17 cellular contexts compared by ENCODE assay signal in the genomic region with DNA sequence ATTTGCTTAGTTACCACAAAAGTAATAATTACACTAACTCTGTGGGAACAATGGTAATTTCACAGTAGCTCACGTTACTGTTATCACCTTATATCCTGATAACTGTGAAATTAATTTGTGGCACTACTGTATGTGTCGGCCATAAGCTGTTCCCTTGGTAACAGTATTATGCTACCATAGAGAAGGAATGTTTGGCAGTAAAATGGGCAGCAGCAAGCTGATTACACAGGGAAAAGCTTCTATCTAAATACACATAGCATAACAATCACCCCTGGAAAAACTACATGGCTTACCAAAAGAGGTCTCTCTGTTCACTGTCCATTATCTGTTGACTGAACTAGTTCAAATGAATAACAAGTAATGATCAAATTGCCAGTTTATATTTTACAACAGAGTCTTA.
A peak's percentile ranks its signal among the peaks of the same experiment; 100 is the strongest.
DNase-seq lines count a peak whose midpoint lies in the region; ATAC-seq and TF ChIP-seq lines count a peak whose summit lies in the region.
"Had no signal": no experiment of that assay in that cellular context is flagged by ENCODE, and none has a peak within 500 bp of the region (broad histone marks: within the 10 kb centered on the region; RNA-seq: fewer than 3 reads in every experiment).

No MANE protein-coding gene starts in this region.

- no peaks in the 10 kb centered on the region for H3K4me1 ChIP-seq in Caco-2

- no peaks in the 10 kb centered on the region for H3K27me3 ChIP-seq in Caco-2 (replicated peaks; ENCODE audit: control insufficient read depth, insufficient read depth, low read length)
- H3K27me3 ChIP-seq: brain microvascular endothelial cell had no signal

- H3K4me3 ChIP-seq in Caco-2 (ENCODE audit: low read depth, low read length), result no peak overlapping the region

- no peak for TF ChIP-seq CTCF in Caco-2 (IDR thresholded peaks at IDR 0.05; ENCODE audit: insufficient read depth in 1 of 2, low read depth in 1 of 2, low read length in 1 of 2, severe bottlenecking in 1 of 2, unreplicated experiment in 1 of 2)
- TF ChIP-seq CTCF in VCaP (conservative IDR thresholded peaks at IDR 0.05), result no peak

- POLR2A ChIA-PET in Caco-2 (lab: Charles Lee), result no interaction called here

- no peak overlapping the region for H3K4me3 Mint-ChIP-seq in Caco-2 (ENCODE audit: unreplicated experiment)
- H3K4me3 Mint-ChIP-seq: activated CD4-positive, alpha-beta T cell treated with anti-CD3 and anti-CD28 coated beads, Interleukin-2, amount 10 ng/mL, durations not matched to agents 24 days and 14 days; activated T-helper 17 cell treated with anti-CD3 and anti-CD28 coated beads, Interleukin-2, amount 50 U/mL, for 72 hours; stimulated activated naive CD8-positive, alpha-beta T cell treated with anti-CD3 and anti-CD28 coated beads, Interleukin-15, amount 100 ng/mL, for 72 hours had no signal

- no peaks in the 10 kb centered on the region for H3K27me3 Mint-ChIP-seq in Caco-2 (ENCODE audit: insufficient read depth, unreplicated experiment)
- H3K27me3 Mint-ChIP-seq: activated CD4-positive, alpha-beta T cell treated with anti-CD3 and anti-CD28 coated beads, Interleukin-2, amount 10 ng/mL, durations not matched to agents 24 days and 14 days; activated T-helper 17 cell treated with anti-CD3 and anti-CD28 coated beads, Interleukin-2, amount 50 U/mL, for 72 hours; progenitor cell of endocrine pancreas; stimulated activated naive CD8-positive, alpha-beta T cell treated with anti-CD3 and anti-CD28 coated beads, Interleukin-15, amount 100 ng/mL, for 72 hours had no signal

- H3K27ac ChIP-seq in VCaP, result peak overlapping the region; percentile 32; the same call in 1 of the 2 replicates
- H3K27ac ChIP-seq: brain microvascular endothelial cell, epithelial cell of prostate had no signal

- ATAC-seq in GM21381 (IDR thresholded peaks at IDR 0.05; ENCODE audit: unreplicated experiment), result no peak
- ATAC-seq: activated T-helper 17 cell treated with anti-CD3 and anti-CD28 coated beads, Interleukin-2, amount 50 U/mL, for 72 hours; stimulated activated naive CD8-positive, alpha-beta T cell treated with anti-CD3 and anti-CD28 coated beads, Interleukin-15, amount 100 ng/mL, for 72 hours had no signal

- no peaks in the 10 kb centered on the region for H3K36me3 ChIP-seq in Caco-2 (ENCODE audit: control insufficient read depth, insufficient read depth, low read length)
- H3K36me3 ChIP-seq: brain microvascular endothelial cell had no signal

- no peaks in the 10 kb centered on the region for H3K9me3 ChIP-seq in Caco-2

- H3K9me3 Mint-ChIP-seq in Caco-2 (ENCODE audit: unreplicated experiment), result peaks cover 6% of the 10 kb centered on the region
- H3K9me3 Mint-ChIP-seq: activated CD4-positive, alpha-beta T cell treated with anti-CD3 and anti-CD28 coated beads, Interleukin-2, amount 10 ng/mL, durations not matched to agents 24 days and 14 days; stimulated activated naive CD8-positive, alpha-beta T cell treated with anti-CD3 and anti-CD28 coated beads, Interleukin-15, amount 100 ng/mL, for 72 hours had no signal

- CTCF ChIA-PET in Caco-2 (lab: Charles Lee), result no interaction called here

- intact Hi-C loops in Caco-2 (cut with micrococcal nuclease; ENCODE audit: unreplicated experiment), result no loop called here

- peak in 1 of 2 experiments; percentile 1 for DNase-seq in Caco-2
- DNase-seq in M059J (ENCODE audit: low read depth), result peak; percentile 9
- peak; percentile 1 for DNase-seq in hepatic stellate cell (ENCODE audit: low spot score)
- no peak for DNase-seq in NCI-H187 (lab: John Stamatoyannopoulos, UW)
- DNase-seq in HUDEP-2 (lab: John Stamatoyannopoulos, UW; ENCODE audit: unreplicated experiment in 76 of 76), result no peak
- no peak for DNase-seq in activated CD4-positive, alpha-beta T cell treated with anti-CD3 and anti-CD28 coated beads, Interleukin-2, amount 50 U/mL, for 48 hours
- DNase-seq: activated CD4-positive, alpha-beta T cell treated with anti-CD3 and anti-CD28 coated beads, Interleukin-2, amount 10 ng/mL, durations not matched to agents 24 days and 14 days; AML-193; GF-D8; stimulated activated naive CD8-positive, alpha-beta T cell treated with anti-CD3 and anti-CD28 coated beads, Interleukin-15, amount 100 ng/mL, for 72 hours; T-helper 1 cell had no signal

- peaks cover 8% of the 10 kb centered on the region for H3K4me1 Mint-ChIP-seq in Caco-2 (ENCODE audit: low read depth, unreplicated experiment)

- H3K27ac Mint-ChIP-seq in Caco-2 (ENCODE audit: unreplicated experiment), result peak overlapping the region; percentile 33
- H3K27ac Mint-ChIP-seq: activated CD4-positive, alpha-beta T cell treated with anti-CD3 and anti-CD28 coated beads, Interleukin-2, amount 10 ng/mL, durations not matched to agents 24 days and 14 days; activated T-helper 17 cell treated with anti-CD3 and anti-CD28 coated beads, Interleukin-2, amount 50 U/mL, for 72 hours; progenitor cell of endocrine pancreas; stimulated activated naive CD8-positive, alpha-beta T cell treated with anti-CD3 and anti-CD28 coated beads, Interleukin-15, amount 100 ng/mL, for 72 hours had no signal

- BruUV-seq in Caco-2 (replicated peaks; lab: Mats Ljungman, UMichigan), result no TSS peak

- no peaks in the 10 kb centered on the region for H3K36me3 Mint-ChIP-seq in Caco-2 (ENCODE audit: insufficient read depth, unreplicated experiment)

Comparison
In these comparisons a context has a peak if more than half of its experiments do, and no peak if none do; other contexts are left out.
1. DNase-seq: peak in M059J (single experiment) and hepatic stellate cell (single experiment); none in NCI-H187 (0 of 2), HUDEP-2 (0 of 76) and activated CD4-positive, alpha-beta T cell treated with anti-CD3 and anti-CD28 coated beads, Interleukin-2, amount 50 U/mL, for 48 hours (0 of 2).